ENCODE assay signal across 13 cellular contexts in genomic region chr11:60950024-60950423, GRCh38. TPM values are rescaled to one million over a fixed set of nuclear protein-coding genes. Genes with fewer than 3 reads are reported as not detected.
DNase-seq lines count a peak whose midpoint lies in the region; ATAC-seq and TF ChIP-seq lines count a peak whose summit lies in the region.
"Had no signal": no experiment of that assay in that cellular context is flagged by ENCODE, and none has a peak within 500 bp of the region (broad histone marks: within the 10 kb centered on the region; RNA-seq: fewer than 3 reads in every experiment).

No MANE protein-coding gene starts in this region.

- WGBS in GM23248 (ENCODE audit: low coverage in 1 of 2, low lambda C conversion rate in 2 of 2, missing lambda C conversion rate in 2 of 2), 2 experiments = 81 to 86% methylated on average over 6 of the region's 6 CpGs

- no peak for TF ChIP-seq CTCF in left ventricle myocardium inferior (IDR thresholded peaks at IDR 0.05; ENCODE audit: borderline replicate concordance)
- TF ChIP-seq CTCF in upper lobe of right lung (IDR thresholded peaks at IDR 0.05) = no peak

- no peaks in the 10 kb centered on the region for H3K79me2 ChIP-seq in GM23248 (ENCODE audit: insufficient read depth)

- intact Hi-C loops in left ventricle myocardium inferior (cut with micrococcal nuclease) = no loop called here
- intact Hi-C loops in left cardiac atrium (cut with DNase I) = no loop called here
- intact Hi-C loops in upper lobe of right lung (cut with DNase I) = no loop called here

- H4K20me1 ChIP-seq in GM23248 (ENCODE audit: insufficient read depth) = no peaks in the 10 kb centered on the region

- H3K4me1 Mint-ChIP-seq in activated T-helper 17 cell treated with anti-CD3 and anti-CD28 coated beads, Interleukin-2, amount 50 U/mL, for 72 hours = peaks cover 6% of the 10 kb centered on the region

- peaks cover 17% of the 10 kb centered on the region for H3K27me3 Mint-ChIP-seq in activated T-helper 17 cell treated with anti-CD3 and anti-CD28 coated beads, Interleukin-2, amount 50 U/mL, for 72 hours

- H3K9me3 ChIP-seq in left ventricle myocardium inferior (replicated peaks) (no peaks in the 10 kb centered on the region), muscle layer of duodenum (ENCODE audit: control insufficient read depth in 1 of 2, low read length in 2 of 2) (no peaks in the 10 kb centered on the region), upper lobe of right lung (no peaks in the 10 kb centered on the region), GM23248 (ENCODE audit: low read depth) (no peaks in the 10 kb centered on the region)
- H3K9me3 ChIP-seq: prostate gland, SK-N-SH had no signal

- peaks cover 46% of the 10 kb centered on the region for H3K4me1 ChIP-seq in left ventricle myocardium inferior
- peaks cover 0 to 19% of the 10 kb centered on the region in 2 donors for H3K4me1 ChIP-seq in muscle layer of duodenum (ENCODE audit: control insufficient read depth in 1 of 2, insufficient read depth in 2 of 2, low read length in 2 of 2)
- H3K4me1 ChIP-seq in upper lobe of right lung = peaks cover 23% of the 10 kb centered on the region
- H3K4me1 ChIP-seq in GM23248 (ENCODE audit: insufficient read depth) = no peaks in the 10 kb centered on the region
- H3K4me1 ChIP-seq: prostate gland had no signal

- DNase-seq in left ventricle myocardium inferior (no peak), left cardiac atrium (no peak), upper lobe of right lung (no peak), GM23248 (no peak), NCI-H1092 (lab: John Stamatoyannopoulos, UW) (no peak), foreskin melanocyte (no peak)
- DNase-seq: activated CD4-positive, alpha-beta memory T cell treated with anti-CD3 and anti-CD28 coated beads, Interleukin-2, amount 10 ng/mL, durations not matched to agents 7 days and 5 days; NCI-H1092 treated with DMSO at 0.1 percent for 48 hours; NCI-H748 treated with DMSO at 0.1 percent for 48 hours; SK-N-SH had no signal

- H3K27ac ChIP-seq in left ventricle myocardium inferior (replicated peaks) = peak overlapping the region; percentile 92
- no peak overlapping the region for H3K27ac ChIP-seq in muscle layer of duodenum (ENCODE audit: low read length)
- H3K27ac ChIP-seq in upper lobe of right lung = no peak overlapping the region
- H3K27ac ChIP-seq in GM23248 = no peak overlapping the region

- H3K4me2 ChIP-seq in GM23248 (ENCODE audit: unreplicated experiment) = no peak overlapping the region
- H3K4me2 ChIP-seq: SK-N-SH had no signal

- no peak for ATAC-seq in left cardiac atrium
- ATAC-seq in activated T-helper 17 cell treated with anti-CD3 and anti-CD28 coated beads, Interleukin-2, amount 50 U/mL, for 72 hours (replicated peaks) = no peak
- no peak for ATAC-seq in upper lobe of right lung

- no peaks in the 10 kb centered on the region for H3F3A ChIP-seq in GM23248 (ENCODE audit: insufficient read depth)

- no peak overlapping the region for H3K9ac ChIP-seq in GM23248
- H3K9ac ChIP-seq: SK-N-SH had no signal

- H3K27ac Mint-ChIP-seq in activated T-helper 17 cell treated with anti-CD3 and anti-CD28 coated beads, Interleukin-2, amount 50 U/mL, for 72 hours = no peak overlapping the region
- H3K27ac Mint-ChIP-seq: activated CD4-positive, alpha-beta memory T cell treated with anti-CD3 and anti-CD28 coated beads, Interleukin-2, amount 10 ng/mL, durations not matched to agents 7 days and 5 days had no signal

- no peaks in the 10 kb centered on the region for H3K9me3 Mint-ChIP-seq in activated T-helper 17 cell treated with anti-CD3 and anti-CD28 coated beads, Interleukin-2, amount 50 U/mL, for 72 hours
- H3K9me3 Mint-ChIP-seq: activated CD4-positive, alpha-beta memory T cell treated with anti-CD3 and anti-CD28 coated beads, Interleukin-2, amount 10 ng/mL, durations not matched to agents 7 days and 5 days had no signal

- H3K4me3 Mint-ChIP-seq in activated T-helper 17 cell treated with anti-CD3 and anti-CD28 coated beads, Interleukin-2, amount 50 U/mL, for 72 hours = peak overlapping the region; percentile 20
- H3K4me3 Mint-ChIP-seq: activated CD4-positive, alpha-beta memory T cell treated with anti-CD3 and anti-CD28 coated beads, Interleukin-2, amount 10 ng/mL, durations not matched to agents 7 days and 5 days had no signal

- H2AFZ ChIP-seq in GM23248 = no peak overlapping the region

- H3K4me3 ChIP-seq in left ventricle myocardium inferior = peak overlapping the region; percentile 69
- peak overlapping the region; percentile 44 to 61 for H3K4me3 ChIP-seq in muscle layer of duodenum (ENCODE audit: low read depth in 1 of 2, low read length in 2 of 2)
- H3K4me3 ChIP-seq in upper lobe of right lung = peak overlapping the region; percentile 62
- H3K4me3 ChIP-seq in GM23248 = no peak overlapping the region

- H3K36me3 Mint-ChIP-seq in activated T-helper 17 cell treated with anti-CD3 and anti-CD28 coated beads, Interleukin-2, amount 50 U/mL, for 72 hours (ENCODE audit: low read depth) = no peaks in the 10 kb centered on the region

- H3K36me3 ChIP-seq in left ventricle myocardium inferior (peaks cover 13% of the 10 kb centered on the region), muscle layer of duodenum (ENCODE audit: control insufficient read depth in 1 of 2, insufficient read depth in 2 of 2, low read length in 2 of 2) (peaks cover 0 to 12% of the 10 kb centered on the region in 2 donors), upper lobe of right lung (peaks cover 14% of the 10 kb centered on the region), GM23248 (ENCODE audit: low read depth) (no peaks in the 10 kb centered on the region)
- H3K36me3 ChIP-seq: prostate gland had no signal

- in situ Hi-C loops in GM23248 (cut with MboI) = no loop called here

- H3K9me2 ChIP-seq in GM23248 (ENCODE audit: insufficient read depth) = no peaks in the 10 kb centered on the region
- H3K9me2 ChIP-seq: SK-N-SH had no signal

- H3K27me3 ChIP-seq in left ventricle myocardium inferior (ENCODE audit: low read depth) (peaks cover 17% of the 10 kb centered on the region), muscle layer of duodenum (ENCODE audit: low read depth, low read length) (no peaks in the 10 kb centered on the region), upper lobe of right lung (no peaks in the 10 kb centered on the region), GM23248 (replicated peaks; ENCODE audit: insufficient read depth) (no peaks in the 10 kb centered on the region)

RNA-seq across cellular contexts. Expression of gene SLC15A3, which starts 2.0 kb away (rescaled TPM):
- 15.4 TPM for total RNA-seq in left ventricle myocardium inferior
- 10 to 100 TPM; 24.8 to 30.6 TPM for total RNA-seq in left cardiac atrium
- 1 to 10 TPM; 1.0 to 1.3 TPM for total RNA-seq in activated T-helper 17 cell treated with anti-CD3 and anti-CD28 coated beads, Interleukin-2, amount 50 U/mL, for 72 hours
- total RNA-seq in upper lobe of right lung = 139 TPM
- 0.51 and 2.2 TPM in 2 replicates for total RNA-seq in GM23248 (2014; rRNA removed; shearing (Covaris generic))
- polyA plus RNA-seq in GM23248 (2016; fragmentation: Nextera tagmentation; extraction: Ambion mirVana) = 1.1 and 1.5 TPM in 2 replicates
- polyA plus RNA-seq: SK-N-SH had no signal

RNA-seq across cellular contexts. Expression of gene CD6, which starts 21.5 kb away (rescaled TPM):
- 0.47 TPM for total RNA-seq in left ventricle myocardium inferior
- 1 to 10 TPM in 1 of 2 donors, under 1 TPM in 1; 0.65 to 1.2 TPM for total RNA-seq in left cardiac atrium
- 100 to 1,000 TPM; 254 to 438 TPM for total RNA-seq in activated T-helper 17 cell treated with anti-CD3 and anti-CD28 coated beads, Interleukin-2, amount 50 U/mL, for 72 hours
- total RNA-seq in upper lobe of right lung = 3.9 TPM
- not detected in 2 replicates for total RNA-seq in GM23248 (2014; rRNA removed; shearing (Covaris generic))
- not detected in 2 replicates for polyA plus RNA-seq in GM23248 (2016; fragmentation: Nextera tagmentation; extraction: Ambion mirVana)
- polyA plus RNA-seq: SK-N-SH had no signal

RNA-seq across cellular contexts. Expression of gene TMEM132A, which starts 25.8 kb away (rescaled TPM):
- total RNA-seq in left ventricle myocardium inferior = 6.4 TPM
- 1 to 10 TPM; 5.1 to 9.7 TPM for total RNA-seq in left cardiac atrium
- under 1 TPM in 1 of 2 donors, not detected in 1; 0.29 TPM for total RNA-seq in activated T-helper 17 cell treated with anti-CD3 and anti-CD28 coated beads, Interleukin-2, amount 50 U/mL, for 72 hours
- 18.4 TPM for total RNA-seq in upper lobe of right lung
- 27.2 and 28.2 TPM in 2 replicates for total RNA-seq in GM23248 (2014; rRNA removed; shearing (Covaris generic))
- 10.1 and 12.2 TPM in 2 replicates for polyA plus RNA-seq in GM23248 (2016; fragmentation: Nextera tagmentation; extraction: Ambion mirVana)

RNA-seq across cellular contexts. Expression of gene TMEM109, which starts 36.1 kb away (rescaled TPM):
- total RNA-seq in left ventricle myocardium inferior (86.7 TPM), left cardiac atrium (100 to 1,000 TPM in 1 of 2 donors, 10 to 100 TPM in 1; 98.1 to 109 TPM), upper lobe of right lung (156 TPM)
- total RNA-seq in activated T-helper 17 cell treated with anti-CD3 and anti-CD28 coated beads, Interleukin-2, amount 50 U/mL, for 72 hours = 10 to 100 TPM; 42.8 to 99.7 TPM
- 27.2 and 35.9 TPM in 2 replicates for total RNA-seq in GM23248 (2014; rRNA removed; shearing (Covaris generic))
- polyA plus RNA-seq in GM23248 (2016; fragmentation: Nextera tagmentation; extraction: Ambion mirVana) = 95.2 and 97.9 TPM in 2 replicates

RNA-seq across cellular contexts. Expression of gene PRPF19, which starts 43.6 kb away (rescaled TPM):
- total RNA-seq in left ventricle myocardium inferior (36.5 TPM), left cardiac atrium (10 to 100 TPM; 40.3 to 42.3 TPM), upper lobe of right lung (59.8 TPM)
- total RNA-seq in activated T-helper 17 cell treated with anti-CD3 and anti-CD28 coated beads, Interleukin-2, amount 50 U/mL, for 72 hours = 100 to 1,000 TPM in 1 of 2 donors, 10 to 100 TPM in 1; 80.2 to 165 TPM
- 47.9 and 58.9 TPM in 2 replicates for total RNA-seq in GM23248 (2014; rRNA removed; shearing (Covaris generic))
- polyA plus RNA-seq in GM23248 (2016; fragmentation: Nextera tagmentation; extraction: Ambion mirVana) = 17.4 and 19.1 TPM in 2 replicates

Comparison
In these comparisons a context has a peak if more than half of its experiments do, and no peak if none do; other contexts are left out.
1. RNA of gene CD6, which starts 21.5 kb away (total RNA-seq): 254 to 438 TPM in activated T-helper 17 cell treated with anti-CD3 and anti-CD28 coated beads, Interleukin-2, amount 50 U/mL, for 72 hours; 3.9 TPM in upper lobe of right lung (single experiment), 0.65 to 1.2 TPM in left cardiac atrium, 0.47 TPM in left ventricle myocardium inferior (single experiment) and not detected in GM23248; every median in the first group is over 10 times any median in the second.